8 cellular contexts compared by ENCODE assay signal in genomic region chr15:52018693-52019393, GRCh38. TPM values are rescaled to one million over a fixed set of nuclear protein-coding genes. Genes with fewer than 3 reads are reported as not detected.
DNase-seq lines count a peak whose midpoint lies in the region; ATAC-seq and TF ChIP-seq lines count a peak whose summit lies in the region.

Gene MAPK6, plus strand, starts transcription at chr15:52019219. Its CDS starts 27,242 bp downstream, at chr15:52046461.

- intact Hi-C loops in stomach (cut with DNase I; ENCODE audit: low total_unique reads), result no loop called here

- no peaks in the 10 kb centered on the region for H3F3A ChIP-seq in GM23338 (replicated peaks; ENCODE audit: low read depth)

- H2AFZ ChIP-seq in GM23338, result peak within 1 kb of the TSS; percentile 98

- no peaks in the 10 kb centered on the region for H3K9me3 ChIP-seq in stomach

- peak; percentile 72 for ATAC-seq in GM23338

- H3K4me3 Mint-ChIP-seq in GM23338, result peak within 1 kb of the TSS; percentile 92
- peak within 1 kb of the TSS; percentile 95 for H3K4me3 Mint-ChIP-seq in neural crest cell

- peak within 1 kb of the TSS; percentile 99 for H3K27ac Mint-ChIP-seq in GM23338
- H3K27ac Mint-ChIP-seq in neural crest cell (ENCODE audit: unreplicated experiment), result peak within 1 kb of the TSS; percentile 100

- peak; percentile 92 for DNase-seq in EL
- DNase-seq in GM23338 (ENCODE audit: low spot score), result peak; percentile 89
- DNase-seq in LHCN-M2 (ENCODE audit: low read depth), result peak; percentile 91
- peak; percentile 97 for DNase-seq in activated effector memory CD4-positive, alpha-beta T cell treated with anti-CD3 and anti-CD28 coated beads, Interleukin-2, amount 50 U/mL, for 16 hours
- DNase-seq in fibroblast of the conjunctiva (ENCODE audit: low read depth), result peak; percentile 86
- DNase-seq in neural crest cell (ENCODE audit: low read depth, low spot score), result peak; percentile 89
- DNase-seq in stomach, result peak; percentile 97

- H4K20me1 ChIP-seq in GM23338 (replicated peaks; ENCODE audit: insufficient read depth), result peaks cover 9% of the 10 kb centered on the region

- H3K27me3 Mint-ChIP-seq in GM23338 (ENCODE audit: insufficient read depth, low read depth, poor library complexity) (peaks cover 27% of the 10 kb centered on the region), neural crest cell (ENCODE audit: low read depth) (no peaks in the 10 kb centered on the region)

- H3K36me3 Mint-ChIP-seq in GM23338 (ENCODE audit: low read depth), result peaks cover 3% of the 10 kb centered on the region; the same call in 2 of the 3 replicates
- H3K36me3 Mint-ChIP-seq in neural crest cell (ENCODE audit: low read depth), result no peaks in the 10 kb centered on the region

- H3K79me2 ChIP-seq in GM23338 (replicated peaks; ENCODE audit: insufficient read depth), result peaks cover 42% of the 10 kb centered on the region

- TF ChIP-seq CTCF in GM23338 (conservative IDR thresholded peaks at IDR 0.05; ENCODE audit: low read depth in 2 of 2) (no peak), neural crest cell (conservative IDR thresholded peaks at IDR 0.05) (no peak), stomach (IDR thresholded peaks at IDR 0.05) (no peak)

- peaks cover 6% of the 10 kb centered on the region; the same call in 2 of the 3 replicates for H3K9me3 Mint-ChIP-seq in GM23338
- H3K9me3 Mint-ChIP-seq in neural crest cell, result no peaks in the 10 kb centered on the region

- peak within 1 kb of the TSS; percentile 84 for H3K4me2 ChIP-seq in GM23338

- no peaks in the 10 kb centered on the region for H3K27me3 ChIP-seq in GM23338 (ENCODE audit: insufficient read depth)
- no peaks in the 10 kb centered on the region for H3K27me3 ChIP-seq in stomach

- 1 to 10% (median 4%) methylated on average over 17 to 59 of the region's 59 CpGs for WGBS in stomach, 5 donors

- H3K4me3 ChIP-seq in GM23338, result peak within 1 kb of the TSS; percentile 77
- peak within 1 kb of the TSS; percentile 52 to 79 (median 57) for H3K4me3 ChIP-seq in stomach

- TF ChIP-seq POLR2A in Raji (IDR thresholded peaks at IDR 0.05; ENCODE audit: insufficient read depth, low read depth, low read length) (peak; percentile 74), stomach (IDR thresholded peaks at IDR 0.05) (peak in 2 of 4 donors; percentile 68 to 89)

- H3K27ac ChIP-seq in GM23338 (ENCODE audit: low read depth) (peak within 1 kb of the TSS; percentile 90), stomach (peak within 1 kb of the TSS; percentile 94 to 97 (median 95))

- peaks cover 27% of the 10 kb centered on the region for H3K4me1 ChIP-seq in GM23338 (ENCODE audit: insufficient read depth)
- H3K4me1 ChIP-seq in stomach, result peaks cover 21 to 40% (median 32%) of the 10 kb centered on the region in 4 donors

- H3K9me2 ChIP-seq in GM23338 (ENCODE audit: insufficient read depth), result no peaks in the 10 kb centered on the region

- H3K4me1 Mint-ChIP-seq in GM23338, result peaks cover 38% of the 10 kb centered on the region
- H3K4me1 Mint-ChIP-seq in neural crest cell, result peaks cover 46% of the 10 kb centered on the region

- no peaks in the 10 kb centered on the region for H3K36me3 ChIP-seq in GM23338 (ENCODE audit: insufficient read depth)
- no peaks in the 10 kb centered on the region for H3K36me3 ChIP-seq in stomach

- no peak for TF ChIP-seq EP300 in stomach (IDR thresholded peaks at IDR 0.05)

TF ChIP-seq in GM23338, 12 proteins besides CTCF, POLR2A, EP300 and RAD21:
- TF ChIP-seq CREB1 (CRISPR knock-in tag; IDR thresholded peaks at IDR 0.05; ENCODE audit: low read depth) (peak; percentile 89), STAT1 (IDR thresholded peaks at IDR 0.05; ENCODE audit: unreplicated experiment) (no peak), EZH2 (IDR thresholded peaks at IDR 0.05; ENCODE audit: low read depth, unreplicated experiment) (no peak), ZNF462 (CRISPR knock-in tag; IDR thresholded peaks at IDR 0.05) (no peak), POLR2AphosphoS5 (IDR thresholded peaks at IDR 0.05; ENCODE audit: low read depth) (peak; percentile 87), EZH2phosphoT487 (IDR thresholded peaks at IDR 0.05; ENCODE audit: unreplicated experiment) (no peak)
- TF ChIP-seq, protein P1, sequence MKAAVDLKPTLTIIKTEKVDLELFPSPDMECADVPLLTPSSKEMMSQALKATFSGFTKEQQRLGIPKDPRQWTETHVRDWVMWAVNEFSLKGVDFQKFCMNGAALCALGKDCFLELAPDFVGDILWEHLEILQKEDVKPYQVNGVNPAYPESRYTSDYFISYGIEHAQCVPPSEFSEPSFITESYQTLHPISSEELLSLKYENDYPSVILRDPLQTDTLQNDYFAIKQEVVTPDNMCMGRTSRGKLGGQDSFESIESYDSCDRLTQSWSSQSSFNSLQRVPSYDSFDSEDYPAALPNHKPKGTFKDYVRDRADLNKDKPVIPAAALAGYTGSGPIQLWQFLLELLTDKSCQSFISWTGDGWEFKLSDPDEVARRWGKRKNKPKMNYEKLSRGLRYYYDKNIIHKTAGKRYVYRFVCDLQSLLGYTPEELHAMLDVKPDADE (IDR thresholded peaks at IDR 0.05), result 0 out of 2 replicates have a peak, but pooled peaks have one; percentile 18
TF ChIP-seq in GM23338: peak in this region for 3.

RNA-seq across cellular contexts. Expression of gene MAPK6, which starts in this region (rescaled TPM):
- total RNA-seq in GM23338 (2014; rRNA removed; shearing (Covaris generic)), result 92.3 and 94.9 TPM in 2 replicates
- 40.9 and 43.5 TPM in 2 replicates for polyA plus RNA-seq in GM23338 (2016; fragmentation: Nextera tagmentation; extraction: Ambion mirVana)
- total RNA-seq in LHCN-M2 (2014; rRNA removed), result 53.9 and 67.1 TPM in 2 replicates
- polyA plus RNA-seq in LHCN-M2 (2012), result 12.3 TPM
- total RNA-seq in neural crest cell, result 77.8 and 82.1 TPM in 2 replicates
- 100 to 1,000 TPM in 1 of 5 donors, 10 to 100 TPM in 3, 1 to 10 TPM in 1; 2.3 to 159 (median 26.8) TPM for total RNA-seq in stomach
- polyA plus RNA-seq in stomach, result 10 to 100 TPM in 2 of 3 donors, 1 to 10 TPM in 1; 8.3 to 13.3 (median 10.1) TPM

Comparison
In these comparisons a context has a peak if more than half of its experiments do, and no peak if none do; other contexts are left out.
1. Peak in every context shown above with its lines: DNase-seq, ATAC-seq, H3K4me3 ChIP-seq and H3K27ac ChIP-seq.